1 cellular context compared by ENCODE assay signal in genomic region chr19:10085641-10086031, GRCh38.
TF ChIP-seq lines count a peak whose summit lies in the region.

No MANE protein-coding gene starts in this region.

TF ChIP-seq in GM23338, 12 proteins besides CTCF, POLR2A, EP300 and RAD21 (continued from another document):
- no peak for TF ChIP-seq ZNF462 (CRISPR knock-in tag; IDR thresholded peaks at IDR 0.05)
TF ChIP-seq in GM23338: peak in this region for 0.
